ENCODE assay signal across 1 cellular context in genomic region chr12:51820721-51821422, GRCh38.
TF ChIP-seq lines count a peak whose summit lies in the region.

No MANE protein-coding gene starts in this region.

TF ChIP-seq in H1, 55 proteins besides CTCF, POLR2A, EP300 and RAD21:
- TF ChIP-seq CREB1 (IDR thresholded peaks at IDR 0.05) (0 out of 2 replicates have a peak, but pooled peaks have one; percentile 18), TBP (IDR thresholded peaks at IDR 0.05; ENCODE audit: low read depth, low read length) (no peak), CEBPB (IDR thresholded peaks at IDR 0.05; ENCODE audit: low read depth, low read length) (no peak), NRF1 (IDR thresholded peaks at IDR 0.05; ENCODE audit: low read depth, low read length) (peak; percentile 62), SIRT6 (IDR thresholded peaks at IDR 0.05; ENCODE audit: low read length) (no peak), FOSL1 (IDR thresholded peaks at IDR 0.05; ENCODE audit: insufficient read depth, low read depth, low read length) (no peak), TAF7 (optimal IDR thresholded peaks at IDR 0.05; ENCODE audit: borderline replicate concordance, low read depth, low read length) (peak; percentile 35), POLR2AphosphoS5 (IDR thresholded peaks at IDR 0.05; ENCODE audit: low read depth, low read length) (no peak), CBX8 (IDR thresholded peaks at IDR 0.05; ENCODE audit: borderline replicate concordance, low read depth, low read length) (no peak), KDM5A (IDR thresholded peaks at IDR 0.05; ENCODE audit: low read length) (no peak), CHD7 (IDR thresholded peaks at IDR 0.05; ENCODE audit: insufficient replicate concordance, low read length) (no peak), RXRA (IDR thresholded peaks at IDR 0.05; ENCODE audit: insufficient read depth, low read depth, low read length) (no peak), CHD1 (IDR thresholded peaks at IDR 0.05; ENCODE audit: low read depth, low read length) (no peak), SP2 (IDR thresholded peaks at IDR 0.05; ENCODE audit: low read length) (no peak), EZH2 (IDR thresholded peaks at IDR 0.05; ENCODE audit: low read depth, low read length, severe bottlenecking) (peak; percentile 46), HDAC2 (IDR thresholded peaks at IDR 0.05; ENCODE audit: borderline replicate concordance in 1 of 2, low read depth in 2 of 2, low read length in 2 of 2) (peak in 1 of 2 experiments; percentile 77; a peak in 2 of 4 replicates), KDM4A (IDR thresholded peaks at IDR 0.05; ENCODE audit: low read depth, low read length, severe bottlenecking) (peak; percentile 67), HDAC6 (IDR thresholded peaks at IDR 0.05; ENCODE audit: low read depth, low read length) (peak; percentile 37), SIN3A (conservative IDR thresholded peaks at IDR 0.05 in 1 of 2, IDR thresholded peaks at IDR 0.05 in 1 of 2; ENCODE audit: low read depth in 1 of 2, low read length in 2 of 2) (peak in 1 of 2 experiments; percentile 14; a peak in 1 of 4 replicates), SAP30 (IDR thresholded peaks at IDR 0.05; ENCODE audit: insufficient read depth, insufficient replicate concordance, low read length) (no peak), EGR1 (IDR thresholded peaks at IDR 0.05; ENCODE audit: borderline replicate concordance, low read depth, low read length) (no peak; the same call in 1 of the 2 replicates), RBBP5 (IDR thresholded peaks at IDR 0.05; ENCODE audit: borderline replicate concordance, low read depth, low read length) (peak; percentile 73; the same call in 1 of the 2 replicates), YY1 (IDR thresholded peaks at IDR 0.05; ENCODE audit: low read depth, low read length) (peak; percentile 78; the same call in 1 of the 2 replicates), SUZ12 (IDR thresholded peaks at IDR 0.05; ENCODE audit: low read length) (no peak), TCF12 (IDR thresholded peaks at IDR 0.05; ENCODE audit: low read depth, low read length) (no peak), RFX5 (IDR thresholded peaks at IDR 0.05; ENCODE audit: borderline replicate concordance, low read depth, low read length) (no peak), RNF2 (IDR thresholded peaks at IDR 0.05; ENCODE audit: borderline replicate concordance, low read depth, low read length, missing control alignments, poor library complexity, severe bottlenecking) (no peak), BACH1 (IDR thresholded peaks at IDR 0.05; ENCODE audit: low read length) (no peak), PHF8 (conservative IDR thresholded peaks at IDR 0.05; ENCODE audit: low read depth, low read length) (peak; percentile 48), SP4 (IDR thresholded peaks at IDR 0.05; ENCODE audit: low read length) (no peak), E2F6 (IDR thresholded peaks at IDR 0.05) (no peak), ASH2L (IDR thresholded peaks at IDR 0.05; ENCODE audit: low read length) (peak; percentile 28), SIX5 (IDR thresholded peaks at IDR 0.05; ENCODE audit: low read depth, low read length) (no peak), SP1 (IDR thresholded peaks at IDR 0.05; ENCODE audit: low read depth, low read length) (no peak), POU5F1 (IDR thresholded peaks at IDR 0.05; ENCODE audit: low read depth, low read length) (no peak), GTF2F1 (IDR thresholded peaks at IDR 0.05; ENCODE audit: borderline replicate concordance, low read depth, low read length) (no peak), NANOG (IDR thresholded peaks at IDR 0.05; ENCODE audit: insufficient read depth, low read depth, low read length, poor library complexity, severe bottlenecking) (no peak)
- TF ChIP-seq, protein P1, sequence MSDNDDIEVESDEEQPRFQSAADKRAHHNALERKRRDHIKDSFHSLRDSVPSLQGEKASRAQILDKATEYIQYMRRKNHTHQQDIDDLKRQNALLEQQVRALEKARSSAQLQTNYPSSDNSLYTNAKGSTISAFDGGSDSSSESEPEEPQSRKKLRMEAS (IDR thresholded peaks at IDR 0.05) = peak; percentile 26; the same call in 1 of the 2 replicates
